1 cellular context compared by ENCODE assay signal in the genomic region with DNA sequence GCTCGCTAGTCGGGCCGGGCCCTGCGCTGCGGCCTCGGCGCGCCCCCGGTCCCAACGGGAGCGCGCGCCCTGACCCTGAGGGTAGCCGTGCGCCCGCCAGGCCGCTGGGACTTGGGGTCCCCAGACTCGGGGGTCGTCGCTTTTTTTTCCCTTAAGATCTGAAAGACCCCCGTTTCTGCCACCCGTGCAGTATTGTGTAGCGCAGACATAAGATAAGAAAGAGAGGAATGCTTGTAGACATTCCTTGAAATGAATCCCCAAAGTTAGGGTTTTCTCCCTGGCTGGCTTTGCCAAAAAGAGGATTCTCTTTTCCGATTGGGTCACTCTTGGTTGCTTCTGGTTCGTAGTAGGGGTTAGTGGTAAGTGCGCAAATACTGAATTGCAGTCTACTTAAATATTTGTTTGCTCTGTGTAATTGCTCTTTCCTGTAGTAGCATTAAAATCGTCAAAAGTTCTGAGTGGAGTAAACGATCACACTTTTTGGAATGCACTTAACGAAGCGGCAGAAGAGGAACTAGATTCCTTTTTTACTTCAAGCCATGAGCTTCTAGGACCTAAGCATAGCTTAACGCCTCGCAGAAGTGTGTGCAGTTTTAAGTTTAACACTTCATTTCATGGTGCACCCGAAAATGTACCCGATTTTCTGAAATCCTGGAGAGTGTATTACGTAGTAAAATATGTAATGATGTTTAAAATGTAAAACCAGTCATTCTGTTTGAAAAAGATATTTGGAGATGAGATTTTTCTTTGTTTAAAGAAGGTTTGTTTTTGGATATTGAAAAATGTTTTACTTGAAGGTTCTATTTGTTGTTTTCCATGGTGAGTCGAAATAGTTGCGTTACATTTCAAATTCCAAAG.
TF ChIP-seq lines count a peak whose summit lies in the region.

No MANE protein-coding gene starts in this region.

TF ChIP-seq in HEK293, 187 proteins besides CTCF, POLR2A, EP300 and RAD21 (continued from another document):
- TF ChIP-seq, protein P1, sequence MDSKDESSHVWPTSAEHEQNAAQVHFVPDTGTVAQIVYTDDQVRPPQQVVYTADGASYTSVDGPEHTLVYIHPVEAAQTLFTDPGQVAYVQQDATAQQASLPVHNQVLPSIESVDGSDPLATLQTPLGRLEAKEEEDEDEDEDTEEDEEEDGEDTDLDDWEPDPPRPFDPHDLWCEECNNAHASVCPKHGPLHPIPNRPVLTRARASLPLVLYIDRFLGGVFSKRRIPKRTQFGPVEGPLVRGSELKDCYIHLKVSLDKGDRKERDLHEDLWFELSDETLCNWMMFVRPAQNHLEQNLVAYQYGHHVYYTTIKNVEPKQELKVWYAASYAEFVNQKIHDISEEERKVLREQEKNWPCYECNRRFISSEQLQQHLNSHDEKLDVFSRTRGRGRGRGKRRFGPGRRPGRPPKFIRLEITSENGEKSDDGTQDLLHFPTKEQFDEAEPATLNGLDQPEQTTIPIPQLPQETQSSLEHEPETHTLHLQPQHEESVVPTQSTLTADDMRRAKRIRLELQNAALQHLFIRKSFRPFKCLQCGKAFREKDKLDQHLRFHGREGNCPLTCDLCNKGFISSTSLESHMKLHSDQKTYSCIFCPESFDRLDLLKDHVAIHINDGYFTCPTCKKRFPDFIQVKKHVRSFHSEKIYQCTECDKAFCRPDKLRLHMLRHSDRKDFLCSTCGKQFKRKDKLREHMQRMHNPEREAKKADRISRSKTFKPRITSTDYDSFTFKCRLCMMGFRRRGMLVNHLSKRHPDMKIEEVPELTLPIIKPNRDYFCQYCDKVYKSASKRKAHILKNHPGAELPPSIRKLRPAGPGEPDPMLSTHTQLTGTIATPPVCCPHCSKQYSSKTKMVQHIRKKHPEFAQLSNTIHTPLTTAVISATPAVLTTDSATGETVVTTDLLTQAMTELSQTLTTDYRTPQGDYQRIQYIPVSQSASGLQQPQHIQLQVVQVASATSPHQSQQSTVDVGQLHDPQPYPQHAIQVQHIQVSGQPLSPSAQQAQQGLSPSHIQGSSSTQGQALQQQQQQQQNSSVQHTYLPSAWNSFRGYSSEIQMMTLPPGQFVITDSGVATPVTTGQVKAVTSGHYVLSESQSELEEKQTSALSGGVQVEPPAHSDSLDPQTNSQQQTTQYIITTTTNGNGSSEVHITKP (tag by site-specific recombination; IDR thresholded peaks at IDR 0.05) = peak; percentile 56
- TF ChIP-seq ZNF629 (tag by site-specific recombination; IDR thresholded peaks at IDR 0.05) (peak; percentile 39; the same call in 1 of the 2 replicates), ZNF2 (tag by site-specific recombination; IDR thresholded peaks at IDR 0.05) (0 out of 2 replicates have a peak, but pooled peaks have one; percentile 25), MZF1 (tag by site-specific recombination; IDR thresholded peaks at IDR 0.05; ENCODE audit: borderline replicate concordance) (peak; percentile 92), ZNF501 (tag by site-specific recombination; IDR thresholded peaks at IDR 0.05) (0 out of 2 replicates have a peak, but pooled peaks have one; percentile 6), IKZF3 (tag by site-specific recombination; IDR thresholded peaks at IDR 0.05) (peak; percentile 51; the same call in 1 of the 2 replicates), SCRT1 (tag by site-specific recombination; IDR thresholded peaks at IDR 0.05; ENCODE audit: borderline replicate concordance) (no peak), ZNF274 (IDR thresholded peaks at IDR 0.05; ENCODE audit: low read length) (no peak), ZNF274 (tag by site-specific recombination; IDR thresholded peaks at IDR 0.05; ENCODE audit: borderline replicate concordance) (no peak), ZNF768 (tag by site-specific recombination; IDR thresholded peaks at IDR 0.05) (no peak), ZNF184 (tag by site-specific recombination; IDR thresholded peaks at IDR 0.05) (0 out of 2 replicates have a peak, but pooled peaks have one; percentile 29), ZNF555 (tag by site-specific recombination; conservative IDR thresholded peaks at IDR 0.05) (no peak), ZNF785 (tag by site-specific recombination; IDR thresholded peaks at IDR 0.05) (no peak), OSR2 (tag by site-specific recombination; IDR thresholded peaks at IDR 0.05) (peak; percentile 94), ZBTB48 (tag by site-specific recombination; IDR thresholded peaks at IDR 0.05) (peak; percentile 65; the same call in 1 of the 2 replicates), ZNF548 (tag by site-specific recombination; IDR thresholded peaks at IDR 0.05) (no peak), ZNF335 (tag by site-specific recombination; conservative IDR thresholded peaks at IDR 0.05) (peak; percentile 68), ZNF626 (tag by site-specific recombination; IDR thresholded peaks at IDR 0.05) (no peak), ZNF366 (tag by site-specific recombination; conservative IDR thresholded peaks at IDR 0.05) (peak; percentile 36; the same call in 1 of the 2 replicates), ZFP69B (tag by site-specific recombination; IDR thresholded peaks at IDR 0.05) (no peak), ZBTB21 (tag by site-specific recombination; IDR thresholded peaks at IDR 0.05) (no peak), FEZF1 (tag by site-specific recombination; IDR thresholded peaks at IDR 0.05) (peak; percentile 77), KLF7 (tag by site-specific recombination; IDR thresholded peaks at IDR 0.05; ENCODE audit: borderline replicate concordance) (no peak)
- TF ChIP-seq, protein P2, sequence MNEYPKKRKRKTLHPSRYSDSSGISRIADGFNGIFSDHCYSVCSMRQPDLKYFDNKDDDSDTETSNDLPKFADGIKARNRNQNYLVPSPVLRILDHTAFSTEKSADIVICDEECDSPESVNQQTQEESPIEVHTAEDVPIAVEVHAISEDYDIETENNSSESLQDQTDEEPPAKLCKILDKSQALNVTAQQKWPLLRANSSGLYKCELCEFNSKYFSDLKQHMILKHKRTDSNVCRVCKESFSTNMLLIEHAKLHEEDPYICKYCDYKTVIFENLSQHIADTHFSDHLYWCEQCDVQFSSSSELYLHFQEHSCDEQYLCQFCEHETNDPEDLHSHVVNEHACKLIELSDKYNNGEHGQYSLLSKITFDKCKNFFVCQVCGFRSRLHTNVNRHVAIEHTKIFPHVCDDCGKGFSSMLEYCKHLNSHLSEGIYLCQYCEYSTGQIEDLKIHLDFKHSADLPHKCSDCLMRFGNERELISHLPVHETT (tag by site-specific recombination; IDR thresholded peaks at IDR 0.05) = no peak
- TF ChIP-seq, protein P3, sequence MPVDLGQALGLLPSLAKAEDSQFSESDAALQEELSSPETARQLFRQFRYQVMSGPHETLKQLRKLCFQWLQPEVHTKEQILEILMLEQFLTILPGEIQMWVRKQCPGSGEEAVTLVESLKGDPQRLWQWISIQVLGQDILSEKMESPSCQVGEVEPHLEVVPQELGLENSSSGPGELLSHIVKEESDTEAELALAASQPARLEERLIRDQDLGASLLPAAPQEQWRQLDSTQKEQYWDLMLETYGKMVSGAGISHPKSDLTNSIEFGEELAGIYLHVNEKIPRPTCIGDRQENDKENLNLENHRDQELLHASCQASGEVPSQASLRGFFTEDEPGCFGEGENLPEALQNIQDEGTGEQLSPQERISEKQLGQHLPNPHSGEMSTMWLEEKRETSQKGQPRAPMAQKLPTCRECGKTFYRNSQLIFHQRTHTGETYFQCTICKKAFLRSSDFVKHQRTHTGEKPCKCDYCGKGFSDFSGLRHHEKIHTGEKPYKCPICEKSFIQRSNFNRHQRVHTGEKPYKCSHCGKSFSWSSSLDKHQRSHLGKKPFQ (tag by site-specific recombination; IDR thresholded peaks at IDR 0.05) = peak; percentile 54
- TF ChIP-seq, protein P4, sequence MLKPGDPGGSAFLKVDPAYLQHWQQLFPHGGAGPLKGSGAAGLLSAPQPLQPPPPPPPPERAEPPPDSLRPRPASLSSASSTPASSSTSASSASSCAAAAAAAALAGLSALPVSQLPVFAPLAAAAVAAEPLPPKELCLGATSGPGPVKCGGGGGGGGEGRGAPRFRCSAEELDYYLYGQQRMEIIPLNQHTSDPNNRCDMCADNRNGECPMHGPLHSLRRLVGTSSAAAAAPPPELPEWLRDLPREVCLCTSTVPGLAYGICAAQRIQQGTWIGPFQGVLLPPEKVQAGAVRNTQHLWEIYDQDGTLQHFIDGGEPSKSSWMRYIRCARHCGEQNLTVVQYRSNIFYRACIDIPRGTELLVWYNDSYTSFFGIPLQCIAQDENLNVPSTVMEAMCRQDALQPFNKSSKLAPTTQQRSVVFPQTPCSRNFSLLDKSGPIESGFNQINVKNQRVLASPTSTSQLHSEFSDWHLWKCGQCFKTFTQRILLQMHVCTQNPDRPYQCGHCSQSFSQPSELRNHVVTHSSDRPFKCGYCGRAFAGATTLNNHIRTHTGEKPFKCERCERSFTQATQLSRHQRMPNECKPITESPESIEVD (tag by site-specific recombination; IDR thresholded peaks at IDR 0.05) = peak; percentile 77
- TF ChIP-seq, protein P5, sequence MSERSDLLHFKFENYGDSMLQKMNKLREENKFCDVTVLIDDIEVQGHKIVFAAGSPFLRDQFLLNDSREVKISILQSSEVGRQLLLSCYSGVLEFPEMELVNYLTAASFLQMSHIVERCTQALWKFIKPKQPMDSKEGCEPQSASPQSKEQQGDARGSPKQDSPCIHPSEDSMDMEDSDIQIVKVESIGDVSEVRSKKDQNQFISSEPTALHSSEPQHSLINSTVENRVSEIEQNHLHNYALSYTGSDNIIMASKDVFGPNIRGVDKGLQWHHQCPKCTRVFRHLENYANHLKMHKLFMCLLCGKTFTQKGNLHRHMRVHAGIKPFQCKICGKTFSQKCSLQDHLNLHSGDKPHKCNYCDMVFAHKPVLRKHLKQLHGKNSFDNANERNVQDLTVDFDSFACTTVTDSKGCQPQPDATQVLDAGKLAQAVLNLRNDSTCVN (tag by site-specific recombination; optimal IDR thresholded peaks at IDR 0.05) = peak; percentile 66
- TF ChIP-seq, protein P6, sequence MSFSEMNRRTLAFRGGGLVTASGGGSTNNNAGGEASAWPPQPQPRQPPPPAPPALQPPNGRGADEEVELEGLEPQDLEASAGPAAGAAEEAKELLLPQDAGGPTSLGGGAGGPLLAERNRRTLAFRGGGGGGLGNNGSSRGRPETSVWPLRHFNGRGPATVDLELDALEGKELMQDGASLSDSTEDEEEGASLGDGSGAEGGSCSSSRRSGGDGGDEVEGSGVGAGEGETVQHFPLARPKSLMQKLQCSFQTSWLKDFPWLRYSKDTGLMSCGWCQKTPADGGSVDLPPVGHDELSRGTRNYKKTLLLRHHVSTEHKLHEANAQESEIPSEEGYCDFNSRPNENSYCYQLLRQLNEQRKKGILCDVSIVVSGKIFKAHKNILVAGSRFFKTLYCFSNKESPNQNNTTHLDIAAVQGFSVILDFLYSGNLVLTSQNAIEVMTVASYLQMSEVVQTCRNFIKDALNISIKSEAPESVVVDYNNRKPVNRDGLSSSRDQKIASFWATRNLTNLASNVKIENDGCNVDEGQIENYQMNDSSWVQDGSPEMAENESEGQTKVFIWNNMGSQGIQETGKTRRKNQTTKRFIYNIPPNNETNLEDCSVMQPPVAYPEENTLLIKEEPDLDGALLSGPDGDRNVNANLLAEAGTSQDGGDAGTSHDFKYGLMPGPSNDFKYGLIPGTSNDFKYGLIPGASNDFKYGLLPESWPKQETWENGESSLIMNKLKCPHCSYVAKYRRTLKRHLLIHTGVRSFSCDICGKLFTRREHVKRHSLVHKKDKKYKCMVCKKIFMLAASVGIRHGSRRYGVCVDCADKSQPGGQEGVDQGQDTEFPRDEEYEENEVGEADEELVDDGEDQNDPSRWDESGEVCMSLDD (tag by site-specific recombination; IDR thresholded peaks at IDR 0.05) = 0 out of 2 replicates have a peak, but pooled peaks have one; percentile 6
- TF ChIP-seq, protein P7, sequence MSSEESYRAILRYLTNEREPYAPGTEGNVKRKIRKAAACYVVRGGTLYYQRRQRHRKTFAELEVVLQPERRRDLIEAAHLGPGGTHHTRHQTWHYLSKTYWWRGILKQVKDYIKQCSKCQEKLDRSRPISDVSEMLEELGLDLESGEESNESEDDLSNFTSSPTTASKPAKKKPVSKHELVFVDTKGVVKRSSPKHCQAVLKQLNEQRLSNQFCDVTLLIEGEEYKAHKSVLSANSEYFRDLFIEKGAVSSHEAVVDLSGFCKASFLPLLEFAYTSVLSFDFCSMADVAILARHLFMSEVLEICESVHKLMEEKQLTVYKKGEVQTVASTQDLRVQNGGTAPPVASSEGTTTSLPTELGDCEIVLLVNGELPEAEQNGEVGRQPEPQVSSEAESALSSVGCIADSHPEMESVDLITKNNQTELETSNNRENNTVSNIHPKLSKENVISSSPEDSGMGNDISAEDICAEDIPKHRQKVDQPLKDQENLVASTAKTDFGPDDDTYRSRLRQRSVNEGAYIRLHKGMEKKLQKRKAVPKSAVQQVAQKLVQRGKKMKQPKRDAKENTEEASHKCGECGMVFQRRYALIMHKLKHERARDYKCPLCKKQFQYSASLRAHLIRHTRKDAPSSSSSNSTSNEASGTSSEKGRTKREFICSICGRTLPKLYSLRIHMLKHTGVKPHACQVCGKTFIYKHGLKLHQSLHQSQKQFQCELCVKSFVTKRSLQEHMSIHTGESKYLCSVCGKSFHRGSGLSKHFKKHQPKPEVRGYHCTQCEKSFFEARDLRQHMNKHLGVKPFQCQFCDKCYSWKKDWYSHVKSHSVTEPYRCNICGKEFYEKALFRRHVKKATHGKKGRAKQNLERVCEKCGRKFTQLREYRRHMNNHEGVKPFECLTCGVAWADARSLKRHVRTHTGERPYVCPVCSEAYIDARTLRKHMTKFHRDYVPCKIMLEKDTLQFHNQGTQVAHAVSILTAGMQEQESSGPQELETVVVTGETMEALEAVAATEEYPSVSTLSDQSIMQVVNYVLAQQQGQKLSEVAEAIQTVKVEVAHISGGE (tag by site-specific recombination; conservative IDR thresholded peaks at IDR 0.05; ENCODE audit: low read depth) = no peak
